8 cellular contexts compared by ENCODE assay signal in the genomic region with DNA sequence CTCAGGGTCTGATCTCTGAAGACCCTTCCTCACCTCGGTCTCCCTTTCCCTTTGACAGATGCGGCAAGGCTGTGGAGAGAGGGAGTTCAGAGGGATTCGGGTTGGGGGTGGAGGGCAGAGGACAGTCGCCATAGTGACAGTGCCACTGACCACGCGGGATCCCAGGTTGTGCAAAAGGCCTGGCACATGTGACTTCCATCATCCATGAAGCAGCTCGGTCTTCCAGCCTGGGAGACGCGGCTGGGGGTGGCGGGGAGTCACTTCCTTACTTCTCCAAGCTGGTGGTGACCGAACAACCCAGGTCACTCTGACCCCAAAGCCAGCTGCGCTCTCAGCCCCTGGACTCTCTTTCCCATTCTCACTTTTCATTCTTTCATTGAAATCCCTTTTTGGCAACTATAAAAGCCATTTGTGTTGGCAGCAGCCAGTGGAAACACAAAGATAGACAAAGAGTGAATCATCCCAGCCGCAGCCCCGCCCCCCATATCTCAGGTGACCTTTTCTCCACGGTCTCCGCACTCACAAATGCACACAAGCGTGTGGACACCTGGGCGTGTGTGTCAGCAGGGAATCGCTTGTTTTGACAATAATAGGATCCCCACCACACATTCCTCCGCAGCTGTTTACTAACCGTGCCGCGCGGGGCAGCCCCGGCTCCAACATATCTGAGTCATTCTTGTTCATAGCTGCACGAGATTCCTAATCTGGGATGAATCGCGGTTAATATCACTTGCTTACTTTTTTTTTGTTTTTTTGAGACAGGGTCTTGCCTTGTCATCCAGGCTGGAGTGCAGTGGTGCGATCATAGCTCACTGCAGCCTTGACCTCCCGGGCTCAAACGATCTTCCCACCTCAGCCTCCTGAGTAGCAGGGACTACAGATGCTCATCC.
DNase-seq lines count a peak whose midpoint lies in the region; TF ChIP-seq lines count a peak whose summit lies in the region.

No MANE protein-coding gene starts in this region.

- WGBS in lower leg skin, 2 donors = 33 to 36% methylated on average over 29 to 31 of the region's 31 CpGs
- 32% methylated on average over 31 of the region's 31 CpGs for WGBS in urinary bladder

- H3K4me3 ChIP-seq in brain microvascular endothelial cell (ENCODE audit: low read depth, low read length) = no peak overlapping the region
- no peak overlapping the region for H3K4me3 ChIP-seq in lower leg skin (ENCODE audit: low read depth, poor library complexity, severe bottlenecking)
- H3K4me3 ChIP-seq in urinary bladder (ENCODE audit: low read depth, low read length) = no peak overlapping the region

- H3K4me1 ChIP-seq in urinary bladder (ENCODE audit: insufficient read depth) = no peaks in the 10 kb centered on the region

- DNase-seq in Caki2 (ENCODE audit: low read depth) = peak; percentile 100
- peak; percentile 42 for DNase-seq in NCI-H146 (lab: John Stamatoyannopoulos, UW)
- DNase-seq in brain microvascular endothelial cell = peak; percentile 99
- peak; percentile 84 to 95 for DNase-seq in lower leg skin (ENCODE audit: low spot score in 2 of 2)
- DNase-seq in NCI-H524 treated with DMSO at 0.1 percent for 48 hours (lab: John Stamatoyannopoulos, UW) = no peak
- DNase-seq in GM10266 (ENCODE audit: extremely low spot score) = no peak
- DNase-seq in central memory CD4-positive, alpha-beta T cell = no peak

- TF ChIP-seq CTCF in brain microvascular endothelial cell (IDR thresholded peaks at IDR 0.05; ENCODE audit: low read depth, low read length, missing control alignments) (no peak), lower leg skin (IDR thresholded peaks at IDR 0.05) (no peak), GM10266 (IDR thresholded peaks at IDR 0.05; ENCODE audit: control insufficient read depth, insufficient read depth, low read depth, missing control alignments) (no peak)

- intact Hi-C loops in lower leg skin (cut with DNase I; ENCODE audit: low total_unique reads) = no loop called here

- no peaks in the 10 kb centered on the region for H3K27me3 ChIP-seq in brain microvascular endothelial cell (replicated peaks)

- TF ChIP-seq POLR2A in lower leg skin (IDR thresholded peaks at IDR 0.05) = no peak

- no peaks in the 10 kb centered on the region for H3K36me3 ChIP-seq in brain microvascular endothelial cell (replicated peaks)
- H3K36me3 ChIP-seq in urinary bladder (ENCODE audit: insufficient read depth) = no peaks in the 10 kb centered on the region

- in situ Hi-C loops in Caki2 (cut with HindIII; ENCODE audit: low pct_unique_long_range_greater_than_20kb, low sequenced_read_pairs) = no loop called here
- in situ Hi-C loops in brain microvascular endothelial cell (cut with HindIII; ENCODE audit: low pct_ligation_motif_present, low sequenced_read_pairs) = no loop called here

- H3K27ac ChIP-seq in brain microvascular endothelial cell = peak overlapping the region; percentile 100
- peak overlapping the region; percentile 82 for H3K27ac ChIP-seq in urinary bladder (ENCODE audit: low read depth)

Comparison
In these comparisons a context has a peak if more than half of its experiments do, and no peak if none do; other contexts are left out.
1. DNase-seq: peak in Caki2 (single experiment), NCI-H146 (single experiment), brain microvascular endothelial cell (single experiment) and lower leg skin (2 of 2); none in NCI-H524 treated with DMSO at 0.1 percent for 48 hours (single experiment), GM10266 (single experiment) and central memory CD4-positive, alpha-beta T cell (single experiment).